13 cellular contexts compared by ENCODE assay signal in the genomic region with DNA sequence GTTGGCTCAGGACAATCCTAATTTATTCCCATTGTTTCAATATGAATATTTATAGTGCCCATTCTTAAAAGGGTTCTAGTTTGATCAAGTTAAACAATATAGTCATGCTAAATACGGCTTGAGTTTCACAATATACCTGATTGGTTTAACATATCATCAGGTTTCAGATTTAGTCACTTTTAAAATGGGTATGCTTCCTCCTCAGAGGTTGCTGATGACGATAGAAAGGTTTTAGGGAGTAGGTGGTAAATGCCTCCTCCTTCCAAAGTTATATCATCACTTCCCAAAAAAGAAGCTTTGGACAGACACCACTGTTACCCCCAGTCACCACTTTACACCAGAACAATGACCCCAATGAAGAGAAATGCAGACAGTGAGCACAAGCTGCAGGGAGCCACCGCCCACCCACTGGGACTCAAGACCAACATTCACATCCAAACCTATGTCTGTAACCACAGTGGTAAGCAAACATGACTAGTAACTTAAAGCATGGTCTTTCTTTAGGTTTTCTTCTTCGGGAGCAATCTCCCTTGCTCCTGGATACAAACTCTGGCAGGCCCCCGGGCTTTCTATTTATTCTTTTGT.
A peak's percentile ranks its signal among the peaks of the same experiment; 100 is the strongest.
DNase-seq lines count a peak whose midpoint lies in the region; ATAC-seq and TF ChIP-seq lines count a peak whose summit lies in the region.
"Had no signal": no experiment of that assay in that cellular context is flagged by ENCODE, and none has a peak within 500 bp of the region (broad histone marks: within the 10 kb centered on the region; RNA-seq: fewer than 3 reads in every experiment).

No MANE protein-coding gene starts in this region.

- H3K4me1 Mint-ChIP-seq in activated naive CD8-positive, alpha-beta T cell treated with anti-CD3 and anti-CD28 coated beads for 36 hours: no peaks in the 10 kb centered on the region

- 87% methylated on average over 5 of the region's 5 CpGs for WGBS in esophagus muscularis mucosa

- DNase-seq in esophagus muscularis mucosa (ENCODE audit: extremely low spot score): peak; percentile 66
- no peak for DNase-seq in SKM-1 (lab: John Stamatoyannopoulos, UW; ENCODE audit: unreplicated experiment)
- no peak for DNase-seq in NK-92 (lab: John Stamatoyannopoulos, UW; ENCODE audit: unreplicated experiment)
- DNase-seq in upper lobe of right lung: no peak
- DNase-seq in activated naive CD8-positive, alpha-beta T cell treated with anti-CD3 and anti-CD28 coated beads for 36 hours: no peak
- DNase-seq: activated T-cell treated with anti-CD3 and anti-CD28 coated beads, Interleukin-2, amount 50 U/mL, for 24 hours; aorta; CD4-positive, alpha-beta T cell; NCI-H2227 treated with DMSO at 0.1 percent for 48 hours; WERI-Rb-1 had no signal

- H3K9me3 Mint-ChIP-seq in activated naive CD8-positive, alpha-beta T cell treated with anti-CD3 and anti-CD28 coated beads for 36 hours: no peaks in the 10 kb centered on the region

- peak; percentile 65 for ATAC-seq in GM18873 (IDR thresholded peaks at IDR 0.05; ENCODE audit: low FRiP score, unreplicated experiment)
- ATAC-seq in GM21717 (IDR thresholded peaks at IDR 0.05; ENCODE audit: unreplicated experiment): peak; percentile 87
- peak; percentile 67 for ATAC-seq in HG03097 (IDR thresholded peaks at IDR 0.05; ENCODE audit: low FRiP score, unreplicated experiment)
- no peak for ATAC-seq in upper lobe of right lung

- H3K4me3 Mint-ChIP-seq in activated naive CD8-positive, alpha-beta T cell treated with anti-CD3 and anti-CD28 coated beads for 36 hours: no peak overlapping the region
- H3K4me3 Mint-ChIP-seq: activated T-cell treated with anti-CD3 and anti-CD28 coated beads, Interleukin-2, amount 50 U/mL, for 24 hours; CD4-positive, alpha-beta T cell had no signal

- no peak overlapping the region for H3K27ac Mint-ChIP-seq in activated naive CD8-positive, alpha-beta T cell treated with anti-CD3 and anti-CD28 coated beads for 36 hours
- H3K27ac Mint-ChIP-seq: activated T-cell treated with anti-CD3 and anti-CD28 coated beads, Interleukin-2, amount 50 U/mL, for 24 hours; CD4-positive, alpha-beta T cell had no signal

- H3K27me3 ChIP-seq in esophagus muscularis mucosa (no peaks in the 10 kb centered on the region), upper lobe of right lung (no peaks in the 10 kb centered on the region)

- no peak overlapping the region for H3K27ac ChIP-seq in esophagus muscularis mucosa (replicated peaks in 1 of 4)
- H3K27ac ChIP-seq in upper lobe of right lung: no peak overlapping the region
- H3K27ac ChIP-seq: WERI-Rb-1 had no signal

- no peak for TF ChIP-seq EP300 in esophagus muscularis mucosa (IDR thresholded peaks at IDR 0.05)

- TF ChIP-seq POLR2A in esophagus muscularis mucosa (IDR thresholded peaks at IDR 0.05; ENCODE audit: low read depth): no peak

- intact Hi-C loops in esophagus muscularis mucosa (cut with DNase I) (no loop called here), upper lobe of right lung (cut with DNase I) (no loop called here)

- H3K36me3 ChIP-seq in esophagus muscularis mucosa (no peaks in the 10 kb centered on the region), upper lobe of right lung (no peaks in the 10 kb centered on the region)
- H3K36me3 ChIP-seq: WERI-Rb-1 had no signal

- no peak overlapping the region for H3K4me3 ChIP-seq in esophagus muscularis mucosa
- no peak overlapping the region for H3K4me3 ChIP-seq in upper lobe of right lung

- TF ChIP-seq CTCF in esophagus muscularis mucosa (IDR thresholded peaks at IDR 0.05): no peak
- no peak for TF ChIP-seq CTCF in upper lobe of right lung (IDR thresholded peaks at IDR 0.05)

- peaks cover 6 to 16% (median 12%) of the 10 kb centered on the region in 4 donors for H3K4me1 ChIP-seq in esophagus muscularis mucosa
- no peaks in the 10 kb centered on the region for H3K4me1 ChIP-seq in upper lobe of right lung

- H3K9me3 ChIP-seq in esophagus muscularis mucosa (no peaks in the 10 kb centered on the region), upper lobe of right lung (no peaks in the 10 kb centered on the region)

- H3K27me3 Mint-ChIP-seq in activated naive CD8-positive, alpha-beta T cell treated with anti-CD3 and anti-CD28 coated beads for 36 hours: no peaks in the 10 kb centered on the region
- H3K27me3 Mint-ChIP-seq: activated T-cell treated with anti-CD3 and anti-CD28 coated beads, Interleukin-2, amount 50 U/mL, for 24 hours; CD4-positive, alpha-beta T cell had no signal

- no peaks in the 10 kb centered on the region for H3K36me3 Mint-ChIP-seq in activated naive CD8-positive, alpha-beta T cell treated with anti-CD3 and anti-CD28 coated beads for 36 hours
